ENCODE assay signal across 13 cellular contexts in the genomic region with DNA sequence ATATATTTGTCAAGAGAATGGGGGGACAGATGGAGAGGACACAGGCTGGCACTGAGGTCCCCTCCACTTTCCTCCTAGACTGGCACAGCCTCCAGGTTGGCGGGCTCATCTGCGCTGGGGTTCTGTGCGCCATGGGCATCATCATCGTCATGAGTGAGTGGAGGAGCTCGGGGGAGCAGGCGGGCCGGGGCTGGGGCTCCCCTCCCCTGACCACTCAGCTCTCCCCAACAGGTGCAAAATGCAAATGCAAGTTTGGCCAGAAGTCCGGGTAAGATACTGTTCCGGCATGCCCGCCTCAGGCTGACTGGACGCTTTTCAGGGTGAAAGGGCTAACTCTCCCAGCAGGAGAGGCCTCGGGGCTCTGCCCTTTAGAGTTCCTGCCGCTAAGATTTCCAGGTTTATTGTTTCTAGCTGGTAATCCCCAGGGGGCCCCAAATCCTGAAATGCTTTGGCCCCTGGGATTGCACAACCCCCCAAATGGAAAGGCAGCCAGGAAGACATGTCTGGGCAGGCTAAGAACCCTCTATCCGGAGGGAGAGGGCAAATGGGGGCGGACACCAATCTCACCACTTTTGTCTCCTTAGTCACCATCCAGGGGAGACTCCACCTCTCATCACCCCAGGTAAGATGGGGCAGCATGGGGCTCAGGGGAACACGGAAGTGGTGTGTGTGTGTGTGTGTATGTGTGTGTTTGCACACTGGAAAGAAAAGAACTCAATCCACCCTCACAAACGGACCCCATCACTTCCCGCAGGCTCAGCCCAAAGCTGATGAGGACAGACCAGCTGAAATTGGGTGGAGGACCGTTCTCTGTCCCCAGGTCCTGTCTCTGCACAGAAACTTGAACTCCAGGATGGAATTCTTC. TPM values are rescaled to one million over a fixed set of nuclear protein-coding genes. Genes with fewer than 3 reads are reported as not detected.
DNase-seq lines count a peak whose midpoint lies in the region; ATAC-seq, FAIRE-seq and TF ChIP-seq lines count a peak whose summit lies in the region.
"Had no signal": no experiment of that assay in that cellular context is flagged by ENCODE, and none has a peak within 500 bp of the region (broad histone marks: within the 10 kb centered on the region; RNA-seq: fewer than 3 reads in every experiment).

No MANE protein-coding gene starts in this region.

- H3K27me3 ChIP-seq in BLaER1 treated with 17β-estradiol and CSF1 and Interleukin-3, amounts not matched to agents 10 nM and 100 nM = no peaks in the 10 kb centered on the region; a peak in 1 of 22 replicates
- no peaks in the 10 kb centered on the region for H3K27me3 ChIP-seq in RWPE2 (ENCODE audit: insufficient read depth, poor library complexity, severe bottlenecking)
- no peaks in the 10 kb centered on the region for H3K27me3 ChIP-seq in esophagus squamous epithelium
- peaks cover 28% of the 10 kb centered on the region for H3K27me3 ChIP-seq in skeletal muscle satellite cell (ENCODE audit: control insufficient read depth, insufficient read depth, low read length)

- H3K36me3 Mint-ChIP-seq in HFFc6 (ENCODE audit: low read depth) = no peaks in the 10 kb centered on the region
- H3K36me3 Mint-ChIP-seq: naive thymus-derived CD8-positive, alpha-beta T cell had no signal

- peak overlapping the region in 2 of 11 experiments; percentile 11 to 63; a peak in 1 of 22 replicates for H3K9ac ChIP-seq in BLaER1 treated with 17β-estradiol and CSF1 and Interleukin-3, amounts not matched to agents 10 nM and 100 nM
- H3K9ac ChIP-seq in skeletal muscle satellite cell (ENCODE audit: low read depth, low read length) = no peak overlapping the region

- FAIRE-seq in HTR-8/SVneo (lab: Jason Lieb, UNC) = no peak

- no peak overlapping the region for H3K4me3 Mint-ChIP-seq in HFFc6

- no peak for TF ChIP-seq POLR2A in esophagus squamous epithelium (IDR thresholded peaks at IDR 0.05)

- no peaks in the 10 kb centered on the region for H4K20me1 ChIP-seq in BLaER1 treated with 17β-estradiol and CSF1 and Interleukin-3, amounts not matched to agents 10 nM and 100 nM

- ATAC-seq in RWPE2 (ENCODE audit: low read depth) = peak; percentile 65
- ATAC-seq: naive thymus-derived CD8-positive, alpha-beta T cell had no signal

- DNase-seq in RWPE2 (ENCODE audit: low spot score) (peak; percentile 90), esophagus squamous epithelium (lab: John Stamatoyannopoulos, UW) (no peak), HTR-8/SVneo (ENCODE audit: insufficient read length, low spot score) (no peak), DMS114 treated with DMSO at 0.1 percent for 48 hours (lab: John Stamatoyannopoulos, UW; ENCODE audit: unreplicated experiment) (no peak), HFFc6 (no peak), activated gamma-delta T cell treated with Interleukin-2 at 50 U/mL for 16 hours (no peak)
- DNase-seq: activated CD4-positive, alpha-beta T cell treated with anti-CD3 and anti-CD28 coated beads, Interleukin-2, amount 50 U/mL, for 4 hours; activated gamma-delta T cell; CD4-positive, CD25-positive, alpha-beta regulatory T cell; Kasumi-1; naive thymus-derived CD8-positive, alpha-beta T cell had no signal

- no peaks in the 10 kb centered on the region for H3K9me3 Mint-ChIP-seq in HFFc6
- H3K9me3 Mint-ChIP-seq: CD4-positive, CD25-positive, alpha-beta regulatory T cell; naive thymus-derived CD8-positive, alpha-beta T cell had no signal

- WGBS in esophagus squamous epithelium, 2 donors = 39 to 47% methylated on average over 4 to 14 of the region's 19 CpGs

- intact Hi-C loops in esophagus squamous epithelium (cut with DNase I) = no loop called here

- H3K9me3 ChIP-seq in BLaER1 treated with 17β-estradiol and CSF1 and Interleukin-3, amounts not matched to agents 10 nM and 100 nM (replicated peaks in 1 of 11) = no peaks in the 10 kb centered on the region
- H3K9me3 ChIP-seq in RWPE2 (ENCODE audit: severe bottlenecking) = no peaks in the 10 kb centered on the region
- H3K9me3 ChIP-seq in esophagus squamous epithelium = no peaks in the 10 kb centered on the region
- no peaks in the 10 kb centered on the region for H3K9me3 ChIP-seq in skeletal muscle satellite cell (replicated peaks; ENCODE audit: low read length)

- H3K4me1 Mint-ChIP-seq in HFFc6 (ENCODE audit: low read depth) = peaks cover 36% of the 10 kb centered on the region

- H3K36me3 ChIP-seq in BLaER1 treated with 17β-estradiol and CSF1 and Interleukin-3, amounts not matched to agents 10 nM and 100 nM = no peaks in the 10 kb centered on the region
- peaks cover 43% of the 10 kb centered on the region for H3K36me3 ChIP-seq in RWPE2 (ENCODE audit: low read depth)
- H3K36me3 ChIP-seq in esophagus squamous epithelium = peaks cover 0 to 12% (median 0%) of the 10 kb centered on the region in 3 donors
- no peaks in the 10 kb centered on the region for H3K36me3 ChIP-seq in skeletal muscle satellite cell (ENCODE audit: insufficient read depth, low read length)

- peaks cover 13% of the 10 kb centered on the region for H3K27me3 Mint-ChIP-seq in HFFc6 (ENCODE audit: insufficient read depth)

- no peak overlapping the region for H3K27ac Mint-ChIP-seq in HFFc6

- TF ChIP-seq CTCF in RWPE2 (IDR thresholded peaks at IDR 0.05; ENCODE audit: poor library complexity, severe bottlenecking) = no peak
- no peak for TF ChIP-seq CTCF in esophagus squamous epithelium (IDR thresholded peaks at IDR 0.05)
- TF ChIP-seq CTCF in HFFc6 (IDR thresholded peaks at IDR 0.05) = no peak

- H3K4me1 ChIP-seq in BLaER1 treated with 17β-estradiol and CSF1 and Interleukin-3, amounts not matched to agents 10 nM and 100 nM = peaks cover 59 to 89% (median 83%) of the 10 kb centered on the region in 10 experiments
- peaks cover 58% of the 10 kb centered on the region for H3K4me1 ChIP-seq in RWPE2 (ENCODE audit: insufficient read depth, poor library complexity, severe bottlenecking)
- peaks cover 56 to 100% (median 70%) of the 10 kb centered on the region in 3 donors for H3K4me1 ChIP-seq in esophagus squamous epithelium
- H3K4me1 ChIP-seq in skeletal muscle satellite cell (ENCODE audit: control insufficient read depth, insufficient read depth, low read length) = peaks cover 27% of the 10 kb centered on the region

- no peak overlapping the region for H3K4me3 ChIP-seq in BLaER1 treated with 17β-estradiol and CSF1 and Interleukin-3, amounts not matched to agents 10 nM and 100 nM
- H3K4me3 ChIP-seq in RWPE2 (ENCODE audit: severe bottlenecking) (no peak overlapping the region), esophagus squamous epithelium (no peak overlapping the region), skeletal muscle satellite cell (ENCODE audit: low read length) (no peak overlapping the region)

- peak overlapping the region; percentile 60 to 91 (median 78) for H3K4me2 ChIP-seq in BLaER1 treated with 17β-estradiol and CSF1 and Interleukin-3, amounts not matched to agents 10 nM and 100 nM
- H3K4me2 ChIP-seq in skeletal muscle satellite cell (ENCODE audit: low read length) = peak overlapping the region; percentile 90

- H3K27ac ChIP-seq in BLaER1 treated with 17β-estradiol and CSF1 and Interleukin-3, amounts not matched to agents 10 nM and 100 nM = no peak overlapping the region
- H3K27ac ChIP-seq in RWPE2 (ENCODE audit: poor library complexity, severe bottlenecking) = peak overlapping the region; percentile 92
- H3K27ac ChIP-seq in esophagus squamous epithelium = peak overlapping the region; percentile 80 to 95 (median 92)

RNA-seq across cellular contexts. Expression of gene FXYD3, which starts 7.3 kb away (rescaled TPM):
- total RNA-seq in esophagus squamous epithelium = 100 to 1,000 TPM; 282 to 837 (median 489) TPM
- total RNA-seq in skeletal muscle satellite cell (2012; rRNA removed) = not detected in 2 replicates
- not detected for total RNA-seq in HFFc6 (2021; fragmentation: NEBNext Ultra II Directional; extraction: Animal tissue kit (Norgen Biotek cat#: 25700))
- total RNA-seq: CD4-positive, CD25-positive, alpha-beta regulatory T cell; naive thymus-derived CD8-positive, alpha-beta T cell had no signal

RNA-seq across cellular contexts. Expression of gene LGI4, which starts 11.9 kb away (rescaled TPM):
- total RNA-seq in esophagus squamous epithelium = 1 to 10 TPM; 1.3 to 8.2 (median 1.6) TPM
- 0.44 TPM in 1 of 2 replicates, not detected in the other for total RNA-seq in skeletal muscle satellite cell (2012; rRNA removed)
- under 1 TPM in 5 of 6 experiments, not detected in 1; 0.08 to 0.17 (median 0.10) TPM for total RNA-seq in HFFc6 (2021; fragmentation: NEBNext Ultra II Directional; extraction: Animal tissue kit (Norgen Biotek cat#: 25700))

RNA-seq across cellular contexts. Expression of gene FXYD1, which starts 15.7 kb away (rescaled TPM):
- 10 to 100 TPM in 2 of 4 donors, 1 to 10 TPM in 1, not detected in 1; 3.9 to 29.9 (median 10.1) TPM for total RNA-seq in esophagus squamous epithelium
- 0.51 and 1.1 TPM in 2 replicates for total RNA-seq in skeletal muscle satellite cell (2012; rRNA removed)
- 1 to 10 TPM in 4 of 6 experiments, under 1 TPM in 1, not detected in 1; 0.92 to 2.7 (median 2.1) TPM for total RNA-seq in HFFc6 (2021; fragmentation: NEBNext Ultra II Directional; extraction: Animal tissue kit (Norgen Biotek cat#: 25700))

RNA-seq across cellular contexts. Expression of gene FXYD7, which starts 20.1 kb away (rescaled TPM):
- not detected for total RNA-seq in esophagus squamous epithelium
- not detected in 2 replicates for total RNA-seq in skeletal muscle satellite cell (2012; rRNA removed)
- total RNA-seq in HFFc6 (2021; fragmentation: NEBNext Ultra II Directional; extraction: Animal tissue kit (Norgen Biotek cat#: 25700)) = under 1 TPM in 3 of 6 experiments, not detected in 3; 0.32 to 0.87 (median 0.68) TPM

RNA-seq across cellular contexts. Expression of gene FXYD5, which starts 31.6 kb away (rescaled TPM):
- total RNA-seq in esophagus squamous epithelium = 100 to 1,000 TPM in 1 of 4 donors, 10 to 100 TPM in 3; 39.3 to 146 (median 45.7) TPM
- 35.5 and 50.0 TPM in 2 replicates for total RNA-seq in skeletal muscle satellite cell (2012; rRNA removed)
- 100 to 1,000 TPM; 317 to 417 (median 353) TPM for total RNA-seq in HFFc6 (2021; fragmentation: NEBNext Ultra II Directional; extraction: Animal tissue kit (Norgen Biotek cat#: 25700))

Comparison
In these comparisons a context has a peak if more than half of its experiments do, and no peak if none do; other contexts are left out.
1. H3K27ac ChIP-seq: peak in RWPE2 (single experiment) and esophagus squamous epithelium (4 of 4); none in BLaER1 treated with 17β-estradiol and CSF1 and Interleukin-3, amounts not matched to agents 10 nM and 100 nM (0 of 11).
2. RNA of gene FXYD3, which starts 7.3 kb away (total RNA-seq): 282 to 837 TPM in esophagus squamous epithelium; not detected in HFFc6; every median in the first group is over 100 times any median in the second.